In genomic region chr1:43933386-43934278, GRCh38 we compare ENCODE assay signal across 8 cellular contexts. TPM values are rescaled to one million over a fixed set of nuclear protein-coding genes. Genes with fewer than 3 reads are reported as not detected.
DNase-seq lines count a peak whose midpoint lies in the region; ATAC-seq and TF ChIP-seq lines count a peak whose summit lies in the region.

ARTN (plus strand) TSS chr1:43933801; CDS start chr1:43935657, 1,856 bp downstream.

- H3K36me3 ChIP-seq in breast epithelium (no peaks in the 10 kb centered on the region), lower lobe of right lung (peaks cover 7% of the 10 kb centered on the region), vagina (no peaks in the 10 kb centered on the region)

- H3K9me3 ChIP-seq in breast epithelium (no peaks in the 10 kb centered on the region), lower lobe of right lung (no peaks in the 10 kb centered on the region), vagina (no peaks in the 10 kb centered on the region)

- H3K4me1 ChIP-seq in breast epithelium (no peaks in the 10 kb centered on the region), lower lobe of right lung (peaks cover 35% of the 10 kb centered on the region), vagina (peaks cover 66% of the 10 kb centered on the region)

- peak within 1 kb of the TSS; percentile 64 to 84 for H3K4me3 Mint-ChIP-seq in CD14-positive monocyte

- H3K27ac ChIP-seq in breast epithelium: peak within 1 kb of the TSS; percentile 17 to 42
- H3K27ac ChIP-seq in lower lobe of right lung: no peak within 1 kb of the TSS
- peak within 1 kb of the TSS; percentile 11 for H3K27ac ChIP-seq in vagina

- H3K9me3 Mint-ChIP-seq in CD14-positive monocyte: peaks cover 0 to 6% (median 3%) of the 10 kb centered on the region in 7 donors

- ATAC-seq in lower lobe of right lung: peak; percentile 62 to 73
- no peak for ATAC-seq in activated CD4-positive, CD25-positive, alpha-beta regulatory T cell treated with anti-CD3 and anti-CD28 coated beads, Interleukin-2, amount 50 U/mL, for 24 hours
- no peak for ATAC-seq in GM19023 (IDR thresholded peaks at IDR 0.05; ENCODE audit: unreplicated experiment)
- ATAC-seq in HG03469 (IDR thresholded peaks at IDR 0.05; ENCODE audit: unreplicated experiment): no peak

- H3K27me3 ChIP-seq in breast epithelium (no peaks in the 10 kb centered on the region), lower lobe of right lung (ENCODE audit: low read depth) (peaks cover 21% of the 10 kb centered on the region), vagina (no peaks in the 10 kb centered on the region)

- peak within 1 kb of the TSS in 3 of 7 donors; percentile 2 to 63 (median 13) for H3K27ac Mint-ChIP-seq in CD14-positive monocyte

- intact Hi-C loops in CD14-positive monocyte (cut with micrococcal nuclease): loop anchor here (1.0 to 10.0 kb wide), 3 partner anchors 170 to 399 kb away; partner anchors contain the start of gene PTPRF (in 1 of the 2)
- intact Hi-C loops in breast epithelium (cut with DNase I; ENCODE audit: low total_unique reads): loop anchor here (10.0 kb wide), 1 partner anchor 169 kb away; no protein-coding TSS in a partner anchor
- intact Hi-C loops in lower lobe of right lung (cut with DNase I): no loop called here
- intact Hi-C loops in vagina (cut with DNase I): loop anchor here (5.0 kb wide), 1 partner anchor 171 kb away; no protein-coding TSS in a partner anchor

- peaks cover 5 to 25% (median 11%) of the 10 kb centered on the region in 3 donors for H3K27me3 Mint-ChIP-seq in CD14-positive monocyte (ENCODE audit: low read depth in 3 of 3)

- H3K4me1 Mint-ChIP-seq in CD14-positive monocyte: peaks cover 42% of the 10 kb centered on the region

- peaks cover 7 to 12% of the 10 kb centered on the region in 2 donors for H3K36me3 Mint-ChIP-seq in CD14-positive monocyte

- TF ChIP-seq POLR2A in breast epithelium (IDR thresholded peaks at IDR 0.05): no peak
- no peak for TF ChIP-seq POLR2A in vagina (IDR thresholded peaks at IDR 0.05)

- H3K4me3 ChIP-seq in breast epithelium (peak within 1 kb of the TSS; percentile 23 to 67 (median 55)), lower lobe of right lung (peak within 1 kb of the TSS; percentile 51), vagina (peak within 1 kb of the TSS; percentile 38 to 50)

- TF ChIP-seq CTCF in CD14-positive monocyte (IDR thresholded peaks at IDR 0.05) (no peak), breast epithelium (IDR thresholded peaks at IDR 0.05) (no peak), lower lobe of right lung (IDR thresholded peaks at IDR 0.05) (no peak), vagina (IDR thresholded peaks at IDR 0.05) (no peak)

- DNase-seq in CD14-positive monocyte (ENCODE audit: low spot score) (no peak), NCI-H128 (lab: John Stamatoyannopoulos, UW; ENCODE audit: unreplicated experiment) (peak; percentile 43), breast epithelium (ENCODE audit: low spot score in 2 of 2) (no peak), lower lobe of right lung (no peak), vagina (ENCODE audit: extremely low spot score in 2 of 2) (no peak)

RNA-seq across cellular contexts. Expression of gene ARTN, which starts in this region (rescaled TPM):
- not detected for polyA plus RNA-seq in CD14-positive monocyte
- 1 to 10 TPM in 2 of 3 donors, not detected in 1; 1.8 to 2.3 TPM for total RNA-seq in breast epithelium
- 0.27 TPM for total RNA-seq in lower lobe of right lung
- total RNA-seq in vagina: 17.4 TPM

Comparison
In these comparisons a context has a peak if more than half of its experiments do, and no peak if none do; other contexts are left out.
1. Peak in ATAC-seq and H3K4me3 ChIP-seq in lower lobe of right lung; RNA of the gene not detected or under 1 TPM.